Comparison of ENCODE assay signal across 9 cellular contexts in the genomic region with DNA sequence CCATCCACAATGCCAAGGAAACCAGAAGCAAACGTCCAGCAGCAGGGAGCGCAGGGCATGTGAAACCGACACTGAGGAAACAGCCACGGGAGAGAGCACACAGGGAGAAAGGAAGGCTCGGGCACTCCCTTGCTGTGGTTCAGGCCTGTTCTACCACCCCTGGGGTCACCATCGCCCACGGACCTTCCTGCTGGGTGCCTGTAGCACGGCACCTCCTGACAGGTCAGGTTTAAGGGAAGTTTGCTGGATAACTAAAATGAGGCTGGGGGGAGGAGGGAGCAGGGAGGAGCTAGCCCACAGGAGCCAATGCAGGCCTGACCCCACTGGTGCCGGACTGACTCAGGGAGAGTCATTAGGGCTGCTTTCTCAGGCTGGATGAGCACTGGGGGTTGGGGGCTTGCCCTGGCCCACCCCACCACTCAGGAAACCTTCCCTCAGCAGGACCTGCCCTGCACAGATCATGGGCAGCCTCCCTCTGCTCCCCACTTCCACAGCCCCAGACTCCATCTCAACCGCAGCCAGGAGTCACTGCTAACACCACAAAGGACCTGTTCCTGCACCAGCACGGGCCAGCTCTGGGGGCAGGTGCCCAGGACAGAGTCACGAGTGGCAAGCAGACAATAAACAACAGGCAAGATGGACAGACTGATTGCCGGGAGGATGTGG. TPM values are rescaled to one million over a fixed set of nuclear protein-coding genes. Genes with fewer than 3 reads are reported as not detected.
A peak's percentile ranks its signal among the peaks of the same experiment; 100 is the strongest.
DNase-seq lines count a peak whose midpoint lies in the region; ATAC-seq and TF ChIP-seq lines count a peak whose summit lies in the region.
"Had no signal": no experiment of that assay in that cellular context is flagged by ENCODE, and none has a peak within 500 bp of the region (broad histone marks: within the 10 kb centered on the region; RNA-seq: fewer than 3 reads in every experiment).

No MANE protein-coding gene starts in this region.

- WGBS in esophagus, 2 donors, result 58 to 61% methylated on average over 13 of the region's 13 CpGs
- WGBS in sigmoid colon, 2 donors, result 75 to 79% methylated on average over 13 of the region's 13 CpGs
- WGBS in adrenal gland, 4 donors, result 61 to 74% (median 69%) methylated on average over 12 to 13 of the region's 13 CpGs

- H3K4me1 ChIP-seq in esophagus (ENCODE audit: control insufficient read depth in 2 of 2, insufficient read depth in 2 of 2, low read length in 1 of 2) (peaks cover 24 to 57% of the 10 kb centered on the region in 2 donors), sigmoid colon (peaks cover 0 to 83% (median 78%) of the 10 kb centered on the region in 4 donors), adrenal gland (replicated peaks in 1 of 2) (peaks cover 34 to 64% of the 10 kb centered on the region in 2 donors)

- POLR2A ChIA-PET in activated CD4-positive, alpha-beta T cell treated with anti-CD3 and anti-CD28 coated beads for 36 hours (lab: Charles Lee), result no interaction called here
- POLR2A ChIA-PET in RWPE1 (lab: Yijun Ruan, JAX; ENCODE audit: low non-redundant PET), result no interaction called here

- H3K36me3 Mint-ChIP-seq in activated CD4-positive, alpha-beta T cell treated with anti-CD3 and anti-CD28 coated beads for 36 hours (ENCODE audit: low read depth), result no peaks in the 10 kb centered on the region

- H3K9me3 Mint-ChIP-seq in activated CD4-positive, alpha-beta T cell treated with anti-CD3 and anti-CD28 coated beads for 36 hours (ENCODE audit: low read depth), result no peaks in the 10 kb centered on the region

- no peak for TF ChIP-seq POLR2A in sigmoid colon (IDR thresholded peaks at IDR 0.05)
- TF ChIP-seq POLR2A in adrenal gland (IDR thresholded peaks at IDR 0.05), result no peak

- intact Hi-C loops in activated CD4-positive, alpha-beta T cell treated with anti-CD3 and anti-CD28 coated beads for 36 hours (cut with DNase I, micrococcal nuclease), result no loop called here
- intact Hi-C loops in sigmoid colon (cut with DNase I) (no loop called here), adrenal gland (cut with DNase I) (no loop called here)

- peaks cover 0 to 3% of the 10 kb centered on the region in 2 donors for H3K36me3 ChIP-seq in esophagus (ENCODE audit: control insufficient read depth in 2 of 2, insufficient read depth in 2 of 2, low read length in 1 of 2)
- peaks cover 0 to 2% (median 0%) of the 10 kb centered on the region in 4 donors for H3K36me3 ChIP-seq in sigmoid colon
- no peaks in the 10 kb centered on the region for H3K36me3 ChIP-seq in adrenal gland (replicated peaks in 1 of 2)

- H3K27me3 ChIP-seq in esophagus (ENCODE audit: control insufficient read depth in 1 of 2, insufficient read depth in 2 of 2, low read length in 2 of 2) (no peaks in the 10 kb centered on the region), sigmoid colon (no peaks in the 10 kb centered on the region), adrenal gland (no peaks in the 10 kb centered on the region)

- CTCF ChIA-PET in activated CD4-positive, alpha-beta T cell treated with anti-CD3 and anti-CD28 coated beads for 36 hours (lab: Charles Lee), result interaction anchor here (0.8 to 1.4 kb wide), 2 partner anchors 18 kb away, joined by 3 to 4 read pairs; no protein-coding TSS in a partner anchor
- CTCF ChIA-PET in RWPE1 (lab: Yijun Ruan, JAX), result interaction anchor here (3.7 kb wide), 1 partner anchor 20 kb away, joined by 18 read pairs; no protein-coding TSS in a partner anchor

- no peaks in the 10 kb centered on the region for H3K27me3 Mint-ChIP-seq in activated CD4-positive, alpha-beta T cell treated with anti-CD3 and anti-CD28 coated beads for 36 hours

- no peaks in the 10 kb centered on the region for H3K9me3 ChIP-seq in esophagus (ENCODE audit: control insufficient read depth in 2 of 2, insufficient read depth in 1 of 2, low read depth in 1 of 2, low read length in 1 of 2)
- no peaks in the 10 kb centered on the region for H3K9me3 ChIP-seq in sigmoid colon
- H3K9me3 ChIP-seq in adrenal gland (replicated peaks in 1 of 3), result no peaks in the 10 kb centered on the region

- peak overlapping the region; percentile 4 to 17 for H3K4me3 ChIP-seq in esophagus (ENCODE audit: low read depth in 1 of 2, low read length in 2 of 2)
- H3K4me3 ChIP-seq in sigmoid colon, result peak overlapping the region in 1 of 4 donors; percentile 91
- no peak overlapping the region for H3K4me3 ChIP-seq in adrenal gland

- DNase-seq in activated CD4-positive, alpha-beta T cell treated with anti-CD3 and anti-CD28 coated beads for 36 hours, result no peak
- DNase-seq in activated CD4-positive, alpha-beta T cell treated with anti-CD3 and anti-CD28 coated beads for 48 hours, result no peak
- no peak for DNase-seq in RWPE1 (ENCODE audit: low spot score)
- DNase-seq in sigmoid colon, result no peak
- DNase-seq in adrenal gland, result no peak
- DNase-seq in dedifferentiated amniotic fluid mesenchymal stem cell (ENCODE audit: extremely low spot score), result no peak
- DNase-seq in NCI-H2107 treated with DMSO at 0.1 percent for 48 hours (lab: John Stamatoyannopoulos, UW; ENCODE audit: unreplicated experiment), result no peak
- DNase-seq: NCI-H345 had no signal

- no peak for TF ChIP-seq EP300 in sigmoid colon (IDR thresholded peaks at IDR 0.05)

- H3K27ac Mint-ChIP-seq in activated CD4-positive, alpha-beta T cell treated with anti-CD3 and anti-CD28 coated beads for 36 hours, result peak overlapping the region; percentile 26

- ATAC-seq in activated CD4-positive, alpha-beta T cell treated with anti-CD3 and anti-CD28 coated beads for 36 hours, result no peak

- peak overlapping the region; percentile 77 for H3K4me3 Mint-ChIP-seq in activated CD4-positive, alpha-beta T cell treated with anti-CD3 and anti-CD28 coated beads for 36 hours

- TF ChIP-seq CTCF in RWPE1 (conservative IDR thresholded peaks at IDR 0.05; ENCODE audit: low read depth) (no peak), sigmoid colon (IDR thresholded peaks at IDR 0.05) (no peak), adrenal gland (IDR thresholded peaks at IDR 0.05) (no peak)

- H3K27ac ChIP-seq in RWPE1 (peak overlapping the region; percentile 99), esophagus (ENCODE audit: low read depth in 2 of 2, low read length in 1 of 2) (peak overlapping the region; percentile 91 to 95), sigmoid colon (peak overlapping the region in 3 of 4 donors; percentile 96 to 99 (median 98)), adrenal gland (peak overlapping the region in 2 of 5 donors; percentile 18 to 30)

- H3K4me1 Mint-ChIP-seq in activated CD4-positive, alpha-beta T cell treated with anti-CD3 and anti-CD28 coated beads for 36 hours, result peaks cover 46% of the 10 kb centered on the region

RNA-seq across cellular contexts. Expression of gene UCKL1, which starts 2.3 kb away (rescaled TPM):
- 10 to 100 TPM; 28.3 to 32.2 TPM for total RNA-seq in activated CD4-positive, alpha-beta T cell treated with anti-CD3 and anti-CD28 coated beads for 36 hours
- polyA plus RNA-seq in esophagus (10 to 100 TPM; 40.6 to 47.3 TPM), sigmoid colon (10 to 100 TPM; 22.8 to 45.6 (median 26.1) TPM), adrenal gland (100 to 1,000 TPM in 1 of 3 donors, 10 to 100 TPM in 2; 12.1 to 101 (median 91.3) TPM)
- total RNA-seq in sigmoid colon (10 to 100 TPM; 21.1 to 36.3 (median 24.9) TPM), adrenal gland (10 to 100 TPM; 14.9 to 56.8 (median 37.2) TPM)

RNA-seq across cellular contexts. Expression of gene ZNF512B, which starts 15.8 kb away (rescaled TPM):
- total RNA-seq in activated CD4-positive, alpha-beta T cell treated with anti-CD3 and anti-CD28 coated beads for 36 hours, result 10 to 100 TPM; 12.6 to 13.1 TPM
- 10 to 100 TPM; 10.1 to 18.3 TPM for polyA plus RNA-seq in esophagus
- total RNA-seq in sigmoid colon, result 10 to 100 TPM in 2 of 4 donors, 1 to 10 TPM in 2; 5.1 to 10.8 (median 9.0) TPM
- polyA plus RNA-seq in sigmoid colon, result 1 to 10 TPM in 2 of 3 donors, under 1 TPM in 1; 0.23 to 5.5 (median 1.2) TPM
- 10 to 100 TPM in 6 of 8 donors, 1 to 10 TPM in 2; 8.5 to 24.7 (median 13.9) TPM for total RNA-seq in adrenal gland
- polyA plus RNA-seq in adrenal gland, result 10 to 100 TPM in 2 of 3 donors, 1 to 10 TPM in 1; 3.5 to 39.4 (median 12.1) TPM

RNA-seq across cellular contexts. Expression of gene SAMD10, which starts 25.5 kb away (rescaled TPM):
- total RNA-seq in activated CD4-positive, alpha-beta T cell treated with anti-CD3 and anti-CD28 coated beads for 36 hours, result 10 to 100 TPM; 25.4 to 30.7 TPM
- 10 to 100 TPM in 1 of 2 donors, 1 to 10 TPM in 1; 9.4 to 13.1 TPM for polyA plus RNA-seq in esophagus
- 1 to 10 TPM in 3 of 4 donors, under 1 TPM in 1; 0.68 to 8.3 (median 1.9) TPM for total RNA-seq in sigmoid colon
- 1 to 10 TPM; 2.8 to 8.7 (median 4.2) TPM for polyA plus RNA-seq in sigmoid colon
- 1 to 10 TPM; 1.1 to 8.8 (median 4.6) TPM for total RNA-seq in adrenal gland
- polyA plus RNA-seq in adrenal gland, result 1 to 10 TPM; 1.7 to 8.4 (median 4.4) TPM

RNA-seq across cellular contexts. Expression of gene PRPF6, which starts 27.0 kb away (rescaled TPM):
- 10 to 100 TPM; 60.5 to 67.0 TPM for total RNA-seq in activated CD4-positive, alpha-beta T cell treated with anti-CD3 and anti-CD28 coated beads for 36 hours
- polyA plus RNA-seq in esophagus (10 to 100 TPM; 24.6 to 39.0 TPM), sigmoid colon (10 to 100 TPM; 23.4 to 59.9 (median 26.4) TPM), adrenal gland (10 to 100 TPM; 48.3 to 49.8 (median 49.1) TPM)
- total RNA-seq in sigmoid colon (10 to 100 TPM; 42.3 to 52.1 (median 46.9) TPM), adrenal gland (10 to 100 TPM; 51.6 to 73.9 (median 58.4) TPM)

RNA-seq across cellular contexts. Expression of gene DNAJC5, which starts 59.0 kb away (rescaled TPM):
- 10 to 100 TPM; 30.1 to 34.3 TPM for total RNA-seq in activated CD4-positive, alpha-beta T cell treated with anti-CD3 and anti-CD28 coated beads for 36 hours
- 10 to 100 TPM; 42.9 to 59.4 TPM for polyA plus RNA-seq in esophagus
- total RNA-seq in sigmoid colon, result 10 to 100 TPM; 25.0 to 36.4 (median 31.2) TPM
- 10 to 100 TPM; 21.6 to 62.8 (median 41.6) TPM for polyA plus RNA-seq in sigmoid colon
- total RNA-seq in adrenal gland, result 10 to 100 TPM; 53.8 to 78.0 (median 64.8) TPM
- polyA plus RNA-seq in adrenal gland, result 10 to 100 TPM; 26.5 to 31.7 (median 29.7) TPM

Comparison
In these comparisons a context has a peak if more than half of its experiments do, and no peak if none do; other contexts are left out.
1. H3K4me3 ChIP-seq: peak in esophagus (2 of 2); none in adrenal gland (0 of 4).